8 cellular contexts compared by ENCODE assay signal in genomic region chr22:22748297-22748743, GRCh38.
A peak's percentile ranks its signal among the peaks of the same experiment; 100 is the strongest.
DNase-seq lines count a peak whose midpoint lies in the region; FAIRE-seq and TF ChIP-seq lines count a peak whose summit lies in the region.

No MANE protein-coding gene starts in this region.

- H3K36me3 ChIP-seq in BE2C (no peaks in the 10 kb centered on the region), PC-9 (ENCODE audit: low read depth) (no peaks in the 10 kb centered on the region)

- TF ChIP-seq CTCF in BE2C (IDR thresholded peaks at IDR 0.05; ENCODE audit: low read depth, low read length) (peak; percentile 86), PC-9 (conservative IDR thresholded peaks at IDR 0.05) (peak; percentile 64)

- H2AFZ ChIP-seq in PC-9, result no peak overlapping the region

- TF ChIP-seq POLR2A in GM12891 (IDR thresholded peaks at IDR 0.05; ENCODE audit: low read depth, low read length), result no peak

- BruUV-seq in PC-9 (replicated peaks; lab: Mats Ljungman, UMichigan), result no TSS peak

- H3K9me3 ChIP-seq in BE2C (no peaks in the 10 kb centered on the region), PC-9 (ENCODE audit: insufficient read depth, low read depth) (no peaks in the 10 kb centered on the region)

- H4K20me1 ChIP-seq in PC-9 (ENCODE audit: insufficient read depth), result no peaks in the 10 kb centered on the region

- H3K4me3 ChIP-seq in BE2C (ENCODE audit: low read depth, low read length) (no peak overlapping the region), PC-9 (no peak overlapping the region)

- POLR2A ChIA-PET in PC-9 (lab: Charles Lee; ENCODE audit: unreplicated experiment), result no interaction called here

- intact Hi-C loops in PC-9 (cut with micrococcal nuclease; ENCODE audit: unreplicated experiment), result no loop called here

- CTCF ChIA-PET in PC-9 (lab: Charles Lee), result no interaction called here

- peak; percentile 36 for DNase-seq in BE2C
- no peak for DNase-seq in GM12891 (ENCODE audit: insufficient read length, low spot score)
- peak in 1 of 2 experiments; percentile 2 for DNase-seq in PC-9
- peak; percentile 51 for DNase-seq in astrocyte of the hippocampus (ENCODE audit: low read depth, low spot score)
- peak; percentile 31 for DNase-seq in iPS-NIHi7 (ENCODE audit: extremely low spot score)
- peak; percentile 18 to 21 for DNase-seq in stimulated activated CD4-positive, alpha-beta T cell treated with anti-CD3 and anti-CD28 coated beads, Interleukin-1b, Interleukin-23, amount 100 ng/mL, for 4 hours (ENCODE audit: low read depth in 2 of 2)
- DNase-seq in NCI-H2107 treated with DMSO at 0.1 percent for 48 hours (lab: John Stamatoyannopoulos, UW; ENCODE audit: unreplicated experiment), result no peak
- DNase-seq in RCC 7860 (ENCODE audit: low spot score), result no peak

- no peaks in the 10 kb centered on the region for H3F3A ChIP-seq in PC-9 (ENCODE audit: insufficient read depth, low read depth)

- no peak overlapping the region for H3K27ac ChIP-seq in PC-9

- no peaks in the 10 kb centered on the region for H3K4me1 ChIP-seq in BE2C
- no peaks in the 10 kb centered on the region for H3K4me1 ChIP-seq in PC-9 (replicated peaks; ENCODE audit: insufficient read depth)

- H3K4me2 ChIP-seq in PC-9, result no peak overlapping the region

- H3K79me2 ChIP-seq in PC-9 (ENCODE audit: low read depth), result no peaks in the 10 kb centered on the region

- no peaks in the 10 kb centered on the region for H3K9me2 ChIP-seq in PC-9 (ENCODE audit: insufficient read depth)

- peaks cover 16% of the 10 kb centered on the region for H3K27me3 ChIP-seq in BE2C
- H3K27me3 ChIP-seq in PC-9 (ENCODE audit: insufficient read depth, low read depth), result peaks cover 17% of the 10 kb centered on the region; the same call in 1 of the 2 replicates

- FAIRE-seq in GM12891 (lab: Jason Lieb, UNC) (peak; percentile 95), RCC 7860 (lab: Jason Lieb, UNC) (no peak)

TF ChIP-seq in GM12891, 5 proteins besides CTCF, POLR2A, EP300 and RAD21:
- no peak for TF ChIP-seq PAX5 (IDR thresholded peaks at IDR 0.05; ENCODE audit: insufficient read depth, low read length, severe bottlenecking)
- no peak for TF ChIP-seq TAF1 (IDR thresholded peaks at IDR 0.05; ENCODE audit: low read depth, low read length)
- no peak for TF ChIP-seq POLR2AphosphoS5 (IDR thresholded peaks at IDR 0.05; ENCODE audit: low read depth, low read length)
- no peak for TF ChIP-seq POU2F2 (IDR thresholded peaks at IDR 0.05; ENCODE audit: low read depth, low read length)
- no peak for TF ChIP-seq SPI1 (IDR thresholded peaks at IDR 0.05; ENCODE audit: low read depth, low read length)

Comparison
In these comparisons a context has a peak if more than half of its experiments do, and no peak if none do; other contexts are left out.
1. DNase-seq: peak in BE2C (single experiment), astrocyte of the hippocampus (single experiment), iPS-NIHi7 (single experiment) and stimulated activated CD4-positive, alpha-beta T cell treated with anti-CD3 and anti-CD28 coated beads, Interleukin-1b, Interleukin-23, amount 100 ng/mL, for 4 hours (2 of 2); none in GM12891 (single experiment), NCI-H2107 treated with DMSO at 0.1 percent for 48 hours (single experiment) and RCC 7860 (single experiment).